ENCODE assay signal across 24 cellular contexts in genomic region chr19:28196961-28197360, GRCh38.
DNase-seq lines count a peak whose midpoint lies in the region; ATAC-seq and TF ChIP-seq lines count a peak whose summit lies in the region.
"Had no signal": no experiment of that assay in that cellular context is flagged by ENCODE, and none has a peak within 500 bp of the region (broad histone marks: within the 10 kb centered on the region; RNA-seq: fewer than 3 reads in every experiment).

No MANE protein-coding gene starts in this region.

- H3K4me3 ChIP-seq in endodermal cell (ENCODE audit: low read length) (no peak overlapping the region), coronary artery (no peak overlapping the region)
- H3K4me3 ChIP-seq: A549; BLaER1 treated with 17β-estradiol and CSF1 and Interleukin-3, amounts not matched to agents 10 nM and 100 nM; GM12878 had no signal

- peak; percentile 21 for ATAC-seq in stimulated activated effector memory CD8-positive, alpha-beta T cell treated with anti-CD3 and anti-CD28 coated beads, Interleukin-12 subunit alpha, Interleukin-12 subunit beta, amount 100 ng/mL, for 72 hours
- ATAC-seq: A549, GM12878, HCT116 had no signal

- no peaks in the 10 kb centered on the region for H3K36me3 Mint-ChIP-seq in endodermal cell (ENCODE audit: low read depth)
- H3K36me3 Mint-ChIP-seq in stimulated activated effector memory CD8-positive, alpha-beta T cell treated with anti-CD3 and anti-CD28 coated beads, Interleukin-12 subunit alpha, Interleukin-12 subunit beta, amount 100 ng/mL, for 72 hours: no peaks in the 10 kb centered on the region
- H3K36me3 Mint-ChIP-seq: CD14-positive monocyte; CD8-positive, alpha-beta memory T cell had no signal

- peaks cover 5% of the 10 kb centered on the region for H3K4me1 Mint-ChIP-seq in endodermal cell
- H3K4me1 Mint-ChIP-seq in stimulated activated effector memory CD8-positive, alpha-beta T cell treated with anti-CD3 and anti-CD28 coated beads, Interleukin-12 subunit alpha, Interleukin-12 subunit beta, amount 100 ng/mL, for 72 hours: no peaks in the 10 kb centered on the region
- H3K4me1 Mint-ChIP-seq: CD14-positive monocyte; CD8-positive, alpha-beta memory T cell had no signal

- no peaks in the 10 kb centered on the region for H3K4me1 ChIP-seq in endodermal cell (ENCODE audit: control insufficient read depth, insufficient read depth, low read length)
- H3K4me1 ChIP-seq: A549; BE2C; BLaER1 treated with 17β-estradiol and CSF1 and Interleukin-3, amounts not matched to agents 10 nM and 100 nM had no signal

- no peak overlapping the region for H3K9ac ChIP-seq in endodermal cell (ENCODE audit: extremely low read depth, low read length, poor library complexity, severe bottlenecking)
- H3K9ac ChIP-seq: BLaER1 treated with 17β-estradiol and CSF1 and Interleukin-3, amounts not matched to agents 10 nM and 100 nM had no signal

- 89 to 94% methylated on average over 1 to 7 of the region's 7 CpGs for WGBS in endodermal cell (ENCODE audit: insufficient coverage in 1 of 2, insufficient read length in 1 of 2), 2 experiments

- no peaks in the 10 kb centered on the region for H3K9me3 ChIP-seq in endodermal cell (ENCODE audit: control insufficient read depth, low read length)

- peaks cover under 1% of the 10 kb centered on the region for H3K9me3 Mint-ChIP-seq in endodermal cell
- peaks cover 7% of the 10 kb centered on the region for H3K9me3 Mint-ChIP-seq in stimulated activated effector memory CD8-positive, alpha-beta T cell treated with anti-CD3 and anti-CD28 coated beads, Interleukin-12 subunit alpha, Interleukin-12 subunit beta, amount 100 ng/mL, for 72 hours

- no peaks in the 10 kb centered on the region for H3K36me3 ChIP-seq in endodermal cell (ENCODE audit: control insufficient read depth, insufficient read depth, low read length)
- H3K36me3 ChIP-seq: BE2C; BLaER1 treated with 17β-estradiol and CSF1 and Interleukin-3, amounts not matched to agents 10 nM and 100 nM had no signal

- no peak overlapping the region for H3K27ac Mint-ChIP-seq in endodermal cell
- no peak overlapping the region for H3K27ac Mint-ChIP-seq in stimulated activated effector memory CD8-positive, alpha-beta T cell treated with anti-CD3 and anti-CD28 coated beads, Interleukin-12 subunit alpha, Interleukin-12 subunit beta, amount 100 ng/mL, for 72 hours
- H3K27ac Mint-ChIP-seq: CD14-positive monocyte; CD4-positive, alpha-beta T cell had no signal

- peak; percentile 64 for DNase-seq in NCI-H82 (lab: John Stamatoyannopoulos, UW)
- peak; percentile 27 for DNase-seq in endodermal cell
- DNase-seq in myocyte (ENCODE audit: low read depth): peak; percentile 4
- no peak for DNase-seq in stimulated activated effector memory CD8-positive, alpha-beta T cell treated with anti-CD3 and anti-CD28 coated beads, Interleukin-12 subunit alpha, Interleukin-12 subunit beta, amount 100 ng/mL, for 72 hours (ENCODE audit: low spot score in 2 of 2)
- no peak for DNase-seq in stimulated activated naive CD4-positive, alpha-beta T cell treated with Interleukin-2 at 50 U/mL for 16 hours (lab: John Stamatoyannopoulos, UW)
- no peak for DNase-seq in GM20000 (ENCODE audit: low spot score)
- no peak for DNase-seq in coronary artery (ENCODE audit: low spot score)
- no peak for DNase-seq in NOMO-1 (lab: John Stamatoyannopoulos, UW; ENCODE audit: unreplicated experiment in 2 of 2)
- DNase-seq: 8988T; ACHN; AML-193; BE2C; CD4-positive, alpha-beta T cell; CD8-positive, alpha-beta memory T cell; DMS 273 treated with DMSO at 0.1 percent for 48 hours; DMS79; EL; GDM1; H9 had no signal

- H3K27me3 ChIP-seq in endodermal cell (ENCODE audit: control insufficient read depth, insufficient read depth, low read length, poor library complexity, severe bottlenecking): no peaks in the 10 kb centered on the region
- H3K27me3 ChIP-seq: BE2C; BLaER1 treated with 17β-estradiol and CSF1 and Interleukin-3, amounts not matched to agents 10 nM and 100 nM had no signal

- no peak overlapping the region for H3K4me3 Mint-ChIP-seq in endodermal cell
- no peak overlapping the region for H3K4me3 Mint-ChIP-seq in stimulated activated effector memory CD8-positive, alpha-beta T cell treated with anti-CD3 and anti-CD28 coated beads, Interleukin-12 subunit alpha, Interleukin-12 subunit beta, amount 100 ng/mL, for 72 hours
- H3K4me3 Mint-ChIP-seq: CD14-positive monocyte; CD4-positive, alpha-beta T cell; CD8-positive, alpha-beta memory T cell; H9 had no signal

- no peaks in the 10 kb centered on the region for H3K27me3 Mint-ChIP-seq in endodermal cell (ENCODE audit: insufficient read depth)
- H3K27me3 Mint-ChIP-seq: CD4-positive, alpha-beta T cell had no signal

- no peak overlapping the region for H3K27ac ChIP-seq in endodermal cell (ENCODE audit: low read depth, low read length)
- H3K27ac ChIP-seq in coronary artery: no peak overlapping the region
- H3K27ac ChIP-seq: A549; BLaER1 treated with 17β-estradiol and CSF1 and Interleukin-3, amounts not matched to agents 10 nM and 100 nM had no signal

- TF ChIP-seq CTCF in endodermal cell (conservative IDR thresholded peaks at IDR 0.05): no peak
- TF ChIP-seq CTCF in GM20000 (IDR thresholded peaks at IDR 0.05; ENCODE audit: extremely low read depth, missing control alignments): no peak
- no peak for TF ChIP-seq CTCF in coronary artery (IDR thresholded peaks at IDR 0.05)

Comparison
In these comparisons a context has a peak if more than half of its experiments do, and no peak if none do; other contexts are left out.
1. DNase-seq: peak in NCI-H82 (single experiment), endodermal cell (single experiment) and myocyte (single experiment); none in stimulated activated effector memory CD8-positive, alpha-beta T cell treated with anti-CD3 and anti-CD28 coated beads, Interleukin-12 subunit alpha, Interleukin-12 subunit beta, amount 100 ng/mL, for 72 hours (0 of 2), stimulated activated naive CD4-positive, alpha-beta T cell treated with Interleukin-2 at 50 U/mL for 16 hours (single experiment), GM20000 (single experiment), coronary artery (single experiment) and NOMO-1 (0 of 2).